ENCODE assay signal across 9 cellular contexts in genomic region chr18:74496508-74497307, GRCh38. TPM values are rescaled to one million over a fixed set of nuclear protein-coding genes. Genes with fewer than 3 reads are reported as not detected.
DNase-seq lines count a peak whose midpoint lies in the region; ATAC-seq and TF ChIP-seq lines count a peak whose summit lies in the region.
"Had no signal": no experiment of that assay in that cellular context is flagged by ENCODE, and none has a peak within 500 bp of the region (broad histone marks: within the 10 kb centered on the region; RNA-seq: fewer than 3 reads in every experiment).

No MANE protein-coding gene starts in this region.

- H3K4me3 Mint-ChIP-seq in Calu3 (ENCODE audit: low read depth, unreplicated experiment) = peak overlapping the region; percentile 73

- TF ChIP-seq CTCF in Calu3 (IDR thresholded peaks at IDR 0.05; ENCODE audit: unreplicated experiment) = no peak
- TF ChIP-seq CTCF in astrocyte of the spinal cord (IDR thresholded peaks at IDR 0.05; ENCODE audit: low read depth, low read length) = no peak

- peaks cover 46% of the 10 kb centered on the region for H3K4me1 Mint-ChIP-seq in Calu3 (ENCODE audit: low read depth, unreplicated experiment)

- no peaks in the 10 kb centered on the region for H3K9me3 Mint-ChIP-seq in Calu3 (ENCODE audit: low read depth, unreplicated experiment)

- H3K27ac ChIP-seq in SJSA1 = peak overlapping the region; percentile 86
- peak overlapping the region; percentile 89 for H3K27ac ChIP-seq in iPS-20b (ENCODE audit: low read length)
- peak overlapping the region; percentile 86 for H3K27ac ChIP-seq in skeletal muscle tissue (ENCODE audit: low read depth, low read length)

- CTCF ChIA-PET in Calu3 (lab: Charles Lee) = interaction anchor here (0.8 to 2.1 kb wide), 6 partner anchors 28 to 144 kb away, joined by 3 to 9 read pairs (median 4); no protein-coding TSS in a partner anchor

- H3K27me3 ChIP-seq in SJSA1 (replicated peaks) = no peaks in the 10 kb centered on the region
- H3K27me3 ChIP-seq in iPS-20b (ENCODE audit: insufficient read depth, low read length) = no peaks in the 10 kb centered on the region
- no peaks in the 10 kb centered on the region for H3K27me3 ChIP-seq in skeletal muscle tissue (ENCODE audit: control insufficient read depth in 3 of 3, insufficient read depth in 3 of 3, low read length in 3 of 3)

- H3K4me1 ChIP-seq in SJSA1 (replicated peaks) (peaks cover 28% of the 10 kb centered on the region), iPS-20b (ENCODE audit: insufficient read depth, low read length) (peaks cover 13% of the 10 kb centered on the region), skeletal muscle tissue (ENCODE audit: control insufficient read depth in 3 of 3, insufficient read depth in 3 of 3, low read length in 3 of 3) (peaks cover 10 to 22% (median 20%) of the 10 kb centered on the region in 3 donors)

- no peaks in the 10 kb centered on the region for H3K27me3 Mint-ChIP-seq in Calu3 (ENCODE audit: unreplicated experiment)

- intact Hi-C loops in Calu3 (cut with micrococcal nuclease; ENCODE audit: unreplicated experiment) = no loop called here

- no peaks in the 10 kb centered on the region for H3K9me3 ChIP-seq in SJSA1 (replicated peaks)
- no peaks in the 10 kb centered on the region for H3K9me3 ChIP-seq in iPS-20b (ENCODE audit: insufficient read depth, low read depth, low read length)
- H3K9me3 ChIP-seq in skeletal muscle tissue (ENCODE audit: control insufficient read depth in 3 of 3, low read length in 3 of 3) = peaks cover 0 to 4% (median 0%) of the 10 kb centered on the region in 3 donors

- in situ Hi-C loops in astrocyte of the spinal cord (cut with HindIII; ENCODE audit: low sequenced_read_pairs) = no loop called here

- H3K4me3 ChIP-seq in SJSA1 (peak overlapping the region; percentile 86), astrocyte of the spinal cord (ENCODE audit: low read depth, low read length) (peak overlapping the region; percentile 80), iPS-20b (ENCODE audit: low read length) (peak overlapping the region; percentile 97), skeletal muscle tissue (ENCODE audit: low read length in 3 of 3) (peak overlapping the region; percentile 82 to 93 (median 91))

- DNase-seq in Calu3 (peak; percentile 74), SJSA1 (ENCODE audit: low read depth in 1 of 2, low spot score in 2 of 2) (peak in 1 of 2 experiments; percentile 68), astrocyte of the spinal cord (ENCODE audit: low read depth, low spot score) (peak; percentile 47), superior temporal gyrus (ENCODE audit: extremely low spot score) (no peak)

- BruUV-seq in Calu3 (replicated peaks; lab: Mats Ljungman, UMichigan) = no TSS peak

- H3K36me3 ChIP-seq in SJSA1 (peaks cover 24% of the 10 kb centered on the region), iPS-20b (ENCODE audit: insufficient read depth, low read depth, low read length) (peaks cover 35% of the 10 kb centered on the region), skeletal muscle tissue (ENCODE audit: control insufficient read depth in 3 of 3, insufficient read depth in 3 of 3, low read length in 3 of 3) (peaks cover 0 to 7% (median 6%) of the 10 kb centered on the region in 3 donors)

- ATAC-seq in GM19438 (IDR thresholded peaks at IDR 0.05; ENCODE audit: low read depth, unreplicated experiment) (peak; percentile 28), HG03457 (IDR thresholded peaks at IDR 0.05; ENCODE audit: unreplicated experiment) (peak; percentile 15)

- peaks cover 53% of the 10 kb centered on the region for H3K36me3 Mint-ChIP-seq in Calu3 (ENCODE audit: insufficient read depth, unreplicated experiment)

- H3K27ac Mint-ChIP-seq in Calu3 (ENCODE audit: unreplicated experiment) = peak overlapping the region; percentile 66

- H3K9ac ChIP-seq in iPS-20b (ENCODE audit: low read depth, low read length) = peak overlapping the region; percentile 94
- peak overlapping the region; percentile 84 to 91 (median 90) for H3K9ac ChIP-seq in skeletal muscle tissue (ENCODE audit: low read depth in 1 of 3, low read length in 3 of 3)

RNA-seq across cellular contexts. Expression of gene CNDP2, which starts 0.5 kb away (rescaled TPM):
- total RNA-seq in Calu3 (2022) (279 and 312 TPM in 2 replicates), skeletal muscle tissue (25.6 TPM)
- 40.5 and 48.4 TPM in 2 replicates for total RNA-seq in SJSA1 (2014; rRNA removed; shearing (Covaris generic))

RNA-seq across cellular contexts. Expression of gene CNDP1, which starts 37.6 kb away (rescaled TPM):
- total RNA-seq in Calu3 (2022) (not detected in 2 replicates), skeletal muscle tissue (not detected)
- not detected in 2 replicates for total RNA-seq in SJSA1 (2014; rRNA removed; shearing (Covaris generic))
- total RNA-seq: pulmonary artery endothelial cell had no signal

RNA-seq across cellular contexts. Expression of gene DIPK1C, which starts 39.6 kb away (rescaled TPM):
- total RNA-seq in Calu3 (2022) (not detected in 2 replicates), skeletal muscle tissue (5.2 TPM)
- total RNA-seq in SJSA1 (2014; rRNA removed; shearing (Covaris generic)) = not detected in 2 replicates
- total RNA-seq: pulmonary artery endothelial cell had no signal
